Comparison of ENCODE assay signal across 9 cellular contexts in genomic region chr5:100890514-100891008, GRCh38. TPM values are rescaled to one million over a fixed set of nuclear protein-coding genes. Genes with fewer than 3 reads are reported as not detected.
DNase-seq lines count a peak whose midpoint lies in the region; ATAC-seq, FAIRE-seq and TF ChIP-seq lines count a peak whose summit lies in the region.
"Had no signal": no experiment of that assay in that cellular context is flagged by ENCODE, and none has a peak within 500 bp of the region (broad histone marks: within the 10 kb centered on the region; RNA-seq: fewer than 3 reads in every experiment).

No MANE protein-coding gene starts in this region.

- no peaks in the 10 kb centered on the region for H3K9me2 ChIP-seq in Karpas-422 (replicated peaks; ENCODE audit: insufficient read depth, low read length)

- no peaks in the 10 kb centered on the region for H3K27me3 ChIP-seq in Karpas-422 (ENCODE audit: low read length)
- no peaks in the 10 kb centered on the region for H3K27me3 ChIP-seq in endocrine pancreas (ENCODE audit: control insufficient read depth, insufficient read depth, low read length)

- H3K4me1 ChIP-seq in Karpas-422 (ENCODE audit: low read length) (peaks cover 68% of the 10 kb centered on the region), endocrine pancreas (ENCODE audit: control insufficient read depth, insufficient read depth, low read length) (no peaks in the 10 kb centered on the region)

- H3K9ac ChIP-seq in Karpas-422 (ENCODE audit: low read length) (peak overlapping the region; percentile 45), endocrine pancreas (ENCODE audit: control insufficient read depth, insufficient read depth, low read length) (no peak overlapping the region)

- H2AFZ ChIP-seq in Karpas-422 (ENCODE audit: low read length), result peak overlapping the region; percentile 66

- peak; percentile 76 for FAIRE-seq in GM12891 (lab: Jason Lieb, UNC)

- H4K20me1 ChIP-seq in Karpas-422 (ENCODE audit: insufficient read depth, low read depth, low read length), result no peaks in the 10 kb centered on the region

- peak overlapping the region; percentile 27 for H3K4me3 ChIP-seq in Karpas-422 (ENCODE audit: low read length)
- peak overlapping the region; percentile 52 for H3K4me3 ChIP-seq in endocrine pancreas (ENCODE audit: control insufficient read depth, insufficient read depth, low read length)

- TF ChIP-seq POLR2A in GM12891 (IDR thresholded peaks at IDR 0.05; ENCODE audit: low read depth, low read length), result peak; percentile 34; the same call in 1 of the 2 replicates

- H3K36me3 ChIP-seq in Karpas-422 (ENCODE audit: insufficient read depth, low read length) (peaks cover 16% of the 10 kb centered on the region), endocrine pancreas (ENCODE audit: control insufficient read depth, insufficient read depth, low read length) (no peaks in the 10 kb centered on the region)

- H3K9me3 ChIP-seq in Karpas-422 (ENCODE audit: low read length) (no peaks in the 10 kb centered on the region), endocrine pancreas (ENCODE audit: control insufficient read depth, low read length) (no peaks in the 10 kb centered on the region)

- DNase-seq in GM12891 (ENCODE audit: insufficient read length, low spot score), result no peak
- peak; percentile 62 for DNase-seq in Karpas-422
- no peak for DNase-seq in G401 (ENCODE audit: low spot score)
- DNase-seq in mucosa of gallbladder (ENCODE audit: low spot score), result no peak
- DNase-seq in NCI-H1694 treated with DMSO at 0.1 percent for 48 hours (lab: John Stamatoyannopoulos, UW), result no peak
- DNase-seq in GF-D8 (lab: John Stamatoyannopoulos, UW), result no peak

- in situ Hi-C loops in G401 (cut with HindIII; ENCODE audit: low sequenced_read_pairs), result no loop called here

- H3K79me2 ChIP-seq in Karpas-422 (ENCODE audit: low read length), result peaks cover 13% of the 10 kb centered on the region

- H3K27ac ChIP-seq in Karpas-422 (ENCODE audit: low read length), result peak overlapping the region; percentile 85

- peak; percentile 67 for ATAC-seq in GM21717 (IDR thresholded peaks at IDR 0.05; ENCODE audit: unreplicated experiment)

- peak overlapping the region; percentile 65 for H3K4me2 ChIP-seq in Karpas-422 (ENCODE audit: low read depth, low read length, poor library complexity, severe bottlenecking)

TF ChIP-seq in GM12891, 5 proteins besides CTCF, POLR2A, EP300 and RAD21:
- TF ChIP-seq POU2F2 (IDR thresholded peaks at IDR 0.05; ENCODE audit: low read depth, low read length), result peak; percentile 67; the same call in 1 of the 2 replicates
- no peak for TF ChIP-seq SPI1 (IDR thresholded peaks at IDR 0.05; ENCODE audit: low read depth, low read length)
- no peak for TF ChIP-seq PAX5 (IDR thresholded peaks at IDR 0.05; ENCODE audit: insufficient read depth, low read length, severe bottlenecking)
- 0 out of 2 replicates have a peak, but pooled peaks have one; percentile 15 for TF ChIP-seq POLR2AphosphoS5 (IDR thresholded peaks at IDR 0.05; ENCODE audit: low read depth, low read length)
- no peak for TF ChIP-seq TAF1 (IDR thresholded peaks at IDR 0.05; ENCODE audit: low read depth, low read length)
TF ChIP-seq in GM12891: peak in this region for 2.

RNA-seq across cellular contexts. Expression of gene ST8SIA4, which starts 12.5 kb away (rescaled TPM):
- 13.3 TPM for polyA plus RNA-seq in GM12891 (2012; ENCODE audit: low read depth, missing spikeins)
- total RNA-seq in Karpas-422 (2014; rRNA removed; shearing (Covaris generic); ENCODE audit: low replicate concordance), result 17.1 and 20.4 TPM in 2 replicates
- total RNA-seq in G401 (2014; rRNA removed; shearing (Covaris generic)), result not detected in 2 replicates
- 9.4 TPM for total RNA-seq in mucosa of gallbladder
- total RNA-seq: HT1080 had no signal

Comparison
In these comparisons a context has a peak if more than half of its experiments do, and no peak if none do; other contexts are left out.
1. RNA of gene ST8SIA4, which starts 12.5 kb away (total RNA-seq): 17.1 to 20.4 TPM in Karpas-422 and 9.4 TPM in mucosa of gallbladder (single experiment); not detected in G401; every median in the first group is over 10 times any median in the second.